In the genomic region with DNA sequence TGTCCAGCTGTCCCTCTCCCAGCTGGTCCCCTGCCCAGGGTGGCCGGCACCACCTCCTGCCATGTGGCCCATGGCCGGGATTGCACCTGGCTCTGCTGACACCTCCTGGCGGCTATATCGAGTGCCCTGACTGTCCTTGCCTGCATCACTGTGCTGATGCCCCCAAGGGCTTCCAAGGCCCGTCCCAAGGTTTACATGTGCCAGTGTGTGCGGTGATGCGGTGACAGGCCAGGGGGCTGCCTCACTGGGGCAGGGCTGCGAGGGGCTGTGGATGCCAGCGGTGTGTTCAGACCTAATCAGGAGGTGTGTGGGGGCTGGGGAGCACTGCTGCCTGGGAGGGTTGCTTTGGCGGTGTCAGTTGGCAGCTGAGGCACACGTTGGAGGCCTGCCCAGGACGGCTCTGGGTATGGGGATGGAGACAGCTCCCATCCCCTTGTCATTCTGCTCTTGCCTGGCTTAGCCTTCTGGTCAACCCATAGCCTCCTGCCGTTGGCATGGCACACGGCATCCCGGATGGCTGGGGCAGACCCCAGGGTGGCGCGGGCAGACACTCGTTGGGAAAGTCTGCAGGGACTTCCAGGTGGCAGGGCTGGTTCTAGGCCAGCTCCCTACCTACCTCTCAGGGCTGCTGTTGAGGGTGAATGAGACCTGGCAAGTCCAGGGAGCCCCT, we compare ENCODE assay signal across 9 cellular contexts. TPM values are rescaled to one million over a fixed set of nuclear protein-coding genes. Genes with fewer than 3 reads are reported as not detected.
DNase-seq lines count a peak whose midpoint lies in the region; ATAC-seq and TF ChIP-seq lines count a peak whose summit lies in the region.
"Had no signal": no experiment of that assay in that cellular context is flagged by ENCODE, and none has a peak within 500 bp of the region (broad histone marks: within the 10 kb centered on the region; RNA-seq: fewer than 3 reads in every experiment).

No MANE protein-coding gene starts in this region.

- CTCF ChIA-PET in activated B cell treated with CpG ODN at 0.5 μM for 24 hours (lab: Charles Lee) = interaction anchor here (1.9 to 2.3 kb wide), 2 partner anchors 11 to 13 kb away, joined by 6 to 22 read pairs; no protein-coding TSS in a partner anchor

- peak overlapping the region; percentile 100 for H3K27ac ChIP-seq in subcutaneous abdominal adipose tissue (ENCODE audit: low read depth, low read length)

- POLR2A ChIA-PET in activated B cell treated with CpG ODN at 0.5 μM for 24 hours (lab: Charles Lee) = interaction anchor here (1.8 to 6.5 kb wide), 2 partner anchors 8 to 14 kb away, joined by 5 to 54 read pairs; no protein-coding TSS in a partner anchor

- H3K4me1 ChIP-seq in subcutaneous abdominal adipose tissue (ENCODE audit: control insufficient read depth in 5 of 5, insufficient read depth in 5 of 5, low read length in 5 of 5) = peaks cover 27 to 60% (median 55%) of the 10 kb centered on the region in 5 donors

- no peak for DNase-seq in activated CD4-positive, alpha-beta T cell treated with anti-CD3 and anti-CD28 coated beads, Interleukin-2, amount 10 ng/mL, durations not matched to agents 24 days and 14 days
- no peak for DNase-seq in activated CD4-positive, alpha-beta T cell treated with anti-CD3 and anti-CD28 coated beads for 4 hours
- DNase-seq in activated B cell treated with CpG ODN at 0.5 μM for 24 hours (no peak), immature natural killer cell (no peak), NCI-H1436 (lab: John Stamatoyannopoulos, UW) (no peak), superior temporal gyrus (ENCODE audit: extremely low spot score) (no peak)
- DNase-seq: KG1 had no signal

- peak overlapping the region; percentile 60 for H3K27ac Mint-ChIP-seq in activated CD4-positive, alpha-beta T cell treated with anti-CD3 and anti-CD28 coated beads, Interleukin-2, amount 10 ng/mL, durations not matched to agents 24 days and 14 days
- peak overlapping the region; percentile 65 for H3K27ac Mint-ChIP-seq in activated B cell treated with CpG ODN at 0.5 μM for 24 hours
- H3K27ac Mint-ChIP-seq in immature natural killer cell = peak overlapping the region; percentile 45 to 100 (median 78)

- H3K4me1 Mint-ChIP-seq in activated CD4-positive, alpha-beta T cell treated with anti-CD3 and anti-CD28 coated beads, Interleukin-2, amount 10 ng/mL, durations not matched to agents 24 days and 14 days = peaks cover 31% of the 10 kb centered on the region
- peaks cover 82% of the 10 kb centered on the region for H3K4me1 Mint-ChIP-seq in activated B cell treated with CpG ODN at 0.5 μM for 24 hours
- peaks cover 76 to 81% of the 10 kb centered on the region in 2 donors for H3K4me1 Mint-ChIP-seq in immature natural killer cell

- H3K4me3 ChIP-seq in subcutaneous abdominal adipose tissue (ENCODE audit: low read depth in 1 of 5, low read length in 5 of 5) = peak overlapping the region in 1 of 5 donors; percentile 5

- peak overlapping the region in 2 of 5 donors; percentile 10 to 95 for H3K9ac ChIP-seq in subcutaneous abdominal adipose tissue (ENCODE audit: low read length in 5 of 5)

- no peaks in the 10 kb centered on the region for H3K9me3 ChIP-seq in subcutaneous abdominal adipose tissue (ENCODE audit: control insufficient read depth in 5 of 5, low read length in 5 of 5)

- no peak overlapping the region for H3K4me3 Mint-ChIP-seq in activated CD4-positive, alpha-beta T cell treated with anti-CD3 and anti-CD28 coated beads, Interleukin-2, amount 10 ng/mL, durations not matched to agents 24 days and 14 days
- H3K4me3 Mint-ChIP-seq in activated B cell treated with CpG ODN at 0.5 μM for 24 hours (no peak overlapping the region), immature natural killer cell (no peak overlapping the region)

- ATAC-seq in activated B cell treated with CpG ODN at 0.5 μM for 24 hours (ENCODE audit: low read depth) (no peak), HG03460 (IDR thresholded peaks at IDR 0.05; ENCODE audit: unreplicated experiment) (no peak)

- H3K27me3 Mint-ChIP-seq in activated CD4-positive, alpha-beta T cell treated with anti-CD3 and anti-CD28 coated beads, Interleukin-2, amount 10 ng/mL, durations not matched to agents 24 days and 14 days = no peaks in the 10 kb centered on the region
- H3K27me3 Mint-ChIP-seq in activated B cell treated with CpG ODN at 0.5 μM for 24 hours (peaks cover 1% of the 10 kb centered on the region), immature natural killer cell (ENCODE audit: low read depth in 3 of 3) (peaks cover 14 to 28% (median 15%) of the 10 kb centered on the region in 3 donors)

- intact Hi-C loops in activated CD4-positive, alpha-beta T cell treated with anti-CD3 and anti-CD28 coated beads, Interleukin-2, amount 10 ng/mL, durations not matched to agents 24 days and 14 days (cut with micrococcal nuclease) = loop anchor here (2.0 kb wide), 2 partner anchors 33 to 167 kb away; no protein-coding TSS in a partner anchor
- intact Hi-C loops in activated B cell treated with CpG ODN at 0.5 μM for 24 hours (cut with micrococcal nuclease) = loop anchor here (2.0 to 10.0 kb wide), 4 partner anchors 171 to 1915 kb away; partner anchors contain the start of genes AKAP10 and MAPK7

- peaks cover 0 to 6% (median 0%) of the 10 kb centered on the region in 5 donors for H3K27me3 ChIP-seq in subcutaneous abdominal adipose tissue (ENCODE audit: control insufficient read depth in 5 of 5, insufficient read depth in 4 of 5, low read length in 5 of 5)

- TF ChIP-seq CTCF in activated B cell treated with CpG ODN at 0.5 μM for 24 hours (IDR thresholded peaks at IDR 0.05) = no peak

- H3K9me3 Mint-ChIP-seq in activated CD4-positive, alpha-beta T cell treated with anti-CD3 and anti-CD28 coated beads, Interleukin-2, amount 10 ng/mL, durations not matched to agents 24 days and 14 days = peaks cover 3% of the 10 kb centered on the region
- H3K9me3 Mint-ChIP-seq in activated B cell treated with CpG ODN at 0.5 μM for 24 hours (no peaks in the 10 kb centered on the region), immature natural killer cell (peaks cover 2 to 16% (median 10%) of the 10 kb centered on the region in 6 donors)

- peaks cover 0 to 24% (median 18%) of the 10 kb centered on the region in 5 donors for H3K36me3 ChIP-seq in subcutaneous abdominal adipose tissue (ENCODE audit: control insufficient read depth in 5 of 5, insufficient read depth in 5 of 5, low read length in 5 of 5)

- H3K36me3 Mint-ChIP-seq in activated CD4-positive, alpha-beta T cell treated with anti-CD3 and anti-CD28 coated beads, Interleukin-2, amount 10 ng/mL, durations not matched to agents 24 days and 14 days (ENCODE audit: low read depth) = peaks cover 60% of the 10 kb centered on the region
- peaks cover 28% of the 10 kb centered on the region for H3K36me3 Mint-ChIP-seq in activated B cell treated with CpG ODN at 0.5 μM for 24 hours (ENCODE audit: low read depth)
- peaks cover 0 to 3% (median 0%) of the 10 kb centered on the region in 3 donors for H3K36me3 Mint-ChIP-seq in immature natural killer cell

RNA-seq across cellular contexts. Expression of gene MAP2K3, which starts 5.5 kb away (rescaled TPM):
- total RNA-seq in activated CD4-positive, alpha-beta T cell treated with anti-CD3 and anti-CD28 coated beads, Interleukin-2, amount 10 ng/mL, durations not matched to agents 24 days and 14 days = 159 and 166 TPM in 2 replicates
- 75.1 and 81.1 TPM in 2 replicates for total RNA-seq in activated B cell treated with CpG ODN at 0.5 μM for 24 hours
- polyA plus RNA-seq in immature natural killer cell = 100 to 1,000 TPM in 1 of 3 donors, 10 to 100 TPM in 2; 66.6 to 136 (median 93.9) TPM

RNA-seq across cellular contexts. Expression of gene NATD1, which starts 36.8 kb away (rescaled TPM):
- total RNA-seq in activated CD4-positive, alpha-beta T cell treated with anti-CD3 and anti-CD28 coated beads, Interleukin-2, amount 10 ng/mL, durations not matched to agents 24 days and 14 days = 1.1 TPM in 2 replicates
- 1.5 and 1.7 TPM in 2 replicates for total RNA-seq in activated B cell treated with CpG ODN at 0.5 μM for 24 hours
- polyA plus RNA-seq in immature natural killer cell = 1 to 10 TPM in 2 of 3 donors, under 1 TPM in 1; 0.57 to 3.4 (median 2.5) TPM
